Comparison of ENCODE assay signal across 27 cellular contexts in the genomic region with DNA sequence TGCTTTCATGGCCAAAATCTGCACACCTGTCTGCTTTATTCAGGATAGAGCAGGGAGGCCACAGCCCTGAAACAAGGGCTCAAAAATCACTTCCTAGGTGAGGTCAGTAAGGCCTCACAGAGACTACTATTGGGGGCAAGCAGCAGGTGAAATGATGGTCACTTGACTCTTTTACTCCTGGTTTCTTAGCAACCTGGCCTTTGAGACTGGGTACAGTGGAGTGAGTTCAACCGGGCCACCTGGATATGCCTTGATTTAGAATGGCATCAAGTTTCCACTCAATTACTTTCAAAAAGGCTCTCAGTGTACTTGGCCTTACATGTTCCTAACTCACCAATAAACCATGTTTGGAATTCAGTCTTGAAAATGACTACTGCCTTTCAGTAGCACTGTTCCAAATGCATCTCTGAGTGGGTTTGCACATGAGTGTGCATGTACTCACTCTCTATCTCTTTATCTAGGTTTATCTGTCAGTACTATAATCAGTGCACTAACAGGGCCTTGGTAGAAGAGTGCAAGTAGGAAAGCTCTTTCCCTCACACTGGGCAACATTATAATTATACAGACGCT.
DNase-seq lines count a peak whose midpoint lies in the region; ATAC-seq, FAIRE-seq and TF ChIP-seq lines count a peak whose summit lies in the region.
"Had no signal": no experiment of that assay in that cellular context is flagged by ENCODE, and none has a peak within 500 bp of the region (broad histone marks: within the 10 kb centered on the region; RNA-seq: fewer than 3 reads in every experiment).

No MANE protein-coding gene starts in this region.

- peak; percentile 9 for DNase-seq in DMS53 treated with DMSO at 0.1 percent for 48 hours (lab: John Stamatoyannopoulos, UW; ENCODE audit: unreplicated experiment)
- peak; percentile 32 for DNase-seq in HFFc6
- peak; percentile 45 for DNase-seq in NCI-H2196 (lab: John Stamatoyannopoulos, UW; ENCODE audit: unreplicated experiment)
- no peak for DNase-seq in endothelial cell of umbilical vein (ENCODE audit: low read depth, low spot score)
- DNase-seq in Ammon's horn (ENCODE audit: low spot score) = no peak
- no peak for DNase-seq in activated CD4-positive, alpha-beta T cell treated with anti-CD3 and anti-CD28 coated beads for 4 hours
- DNase-seq: activated CD4-positive, alpha-beta memory T cell treated with anti-CD3 and anti-CD28 coated beads, Interleukin-2, amount 10 ng/mL, durations not matched to agents 7 days and 5 days; activated CD4-positive, CD25-positive, alpha-beta regulatory T cell; activated effector memory CD4-positive, alpha-beta T cell treated with Interleukin-2 at 50 U/mL for 16 hours; CD4-positive, alpha-beta T cell; effector CD8-positive, alpha-beta T cell; left ventricle myocardium inferior; naive thymus-derived CD4-positive, alpha-beta T cell; NCI-H146; NCI-H446 treated with DMSO at 0.1 percent for 48 hours; nucleus accumbens had no signal

- no peak for TF ChIP-seq POLR2A in endothelial cell of umbilical vein (IDR thresholded peaks at IDR 0.05; ENCODE audit: low read depth, low read length)

- H3K4me1 ChIP-seq in endothelial cell of umbilical vein (ENCODE audit: control insufficient read depth, extremely low read depth, insufficient read depth, low read length) = no peaks in the 10 kb centered on the region
- H3K4me1 ChIP-seq: esophagus muscularis mucosa, left ventricle myocardium inferior had no signal

- no peaks in the 10 kb centered on the region for H4K20me1 ChIP-seq in endothelial cell of umbilical vein (replicated peaks; ENCODE audit: control insufficient read depth, extremely low read depth, insufficient read depth, low read length)

- no peaks in the 10 kb centered on the region for H3K27me3 Mint-ChIP-seq in HFFc6 (ENCODE audit: insufficient read depth)
- H3K27me3 Mint-ChIP-seq: activated CD4-positive, alpha-beta memory T cell treated with anti-CD3 and anti-CD28 coated beads, Interleukin-2, amount 10 ng/mL, durations not matched to agents 7 days and 5 days; brain; CD4-positive, alpha-beta T cell; naive thymus-derived CD4-positive, alpha-beta T cell; type B pancreatic cell had no signal

- no peak overlapping the region for H3K27ac ChIP-seq in endothelial cell of umbilical vein (ENCODE audit: insufficient read depth, low read depth, low read length)
- H3K27ac ChIP-seq: esophagus muscularis mucosa, hepatocyte, left ventricle myocardium inferior had no signal

- H2AFZ ChIP-seq in endothelial cell of umbilical vein (ENCODE audit: low read depth, low read length) = no peak overlapping the region
- H2AFZ ChIP-seq: hepatocyte had no signal

- no peaks in the 10 kb centered on the region for H3K36me3 ChIP-seq in endothelial cell of umbilical vein (ENCODE audit: control insufficient read depth in 2 of 2, extremely low read depth in 1 of 2, insufficient read depth in 2 of 2, low read length in 2 of 2)

- FAIRE-seq in endothelial cell of umbilical vein (lab: Jason Lieb, UNC) = peak; percentile 31
- FAIRE-seq: frontal cortex, GM19239, HepG2, RCC 7860 had no signal

- ATAC-seq in GM19467 (IDR thresholded peaks at IDR 0.05; ENCODE audit: unreplicated experiment) = no peak
- ATAC-seq in esophagus mucosa = no peak
- ATAC-seq: HCT116; HepG2; naive thymus-derived CD4-positive, alpha-beta T cell had no signal

- no peak for TF ChIP-seq CTCF in HFFc6 (IDR thresholded peaks at IDR 0.05)
- TF ChIP-seq CTCF in endothelial cell of umbilical vein (IDR thresholded peaks at IDR 0.05; ENCODE audit: extremely low read depth in 1 of 2, insufficient read depth in 1 of 2, low read depth in 1 of 2, low read length in 2 of 2) = no peak

- H3K27me3 ChIP-seq in endothelial cell of umbilical vein (ENCODE audit: control insufficient read depth in 2 of 2, insufficient read depth in 2 of 2, low read length in 2 of 2) = no peaks in the 10 kb centered on the region
- H3K27me3 ChIP-seq: esophagus muscularis mucosa, hepatocyte had no signal

- no peaks in the 10 kb centered on the region for H3K79me2 ChIP-seq in endothelial cell of umbilical vein (ENCODE audit: control insufficient read depth, insufficient read depth, low read length)
- H3K79me2 ChIP-seq: hepatocyte had no signal

- no peaks in the 10 kb centered on the region for H3K9me3 Mint-ChIP-seq in HFFc6
- H3K9me3 Mint-ChIP-seq: activated CD4-positive, alpha-beta memory T cell treated with anti-CD3 and anti-CD28 coated beads, Interleukin-2, amount 10 ng/mL, durations not matched to agents 7 days and 5 days; brain; CD4-positive, alpha-beta T cell; naive thymus-derived CD4-positive, alpha-beta T cell; type B pancreatic cell had no signal

- no TSS peak for BruUV-seq in endothelial cell of umbilical vein (replicated peaks; lab: Mats Ljungman, UMichigan)

- H3K27ac Mint-ChIP-seq in HFFc6 = no peak overlapping the region; the same call in 1 of the 2 replicates
- H3K27ac Mint-ChIP-seq: activated CD4-positive, alpha-beta memory T cell treated with anti-CD3 and anti-CD28 coated beads, Interleukin-2, amount 10 ng/mL, durations not matched to agents 7 days and 5 days; CD4-positive, alpha-beta T cell; naive thymus-derived CD4-positive, alpha-beta T cell; type B pancreatic cell had no signal

- CTCF ChIA-PET in endothelial cell of umbilical vein (lab: Charles Lee) = no interaction called here

- no peak overlapping the region for H3K4me3 ChIP-seq in endothelial cell of umbilical vein (replicated peaks in 1 of 3; ENCODE audit: insufficient read depth in 1 of 3, low read depth in 1 of 3, low read length in 3 of 3)
- H3K4me3 ChIP-seq: esophagus muscularis mucosa, hepatocyte, left ventricle myocardium inferior had no signal

- intact Hi-C loops in endothelial cell of umbilical vein (cut with micrococcal nuclease) = no loop called here

- dilution Hi-C loops in endothelial cell of umbilical vein (cut with MboI; ENCODE audit: extremely low pct_ligation_motif_present, low sequenced_read_pairs) = no loop called here

- no peak overlapping the region for H3K9ac ChIP-seq in endothelial cell of umbilical vein (replicated peaks; ENCODE audit: extremely low read depth, insufficient read depth, low read length)

- no peak overlapping the region for H3K4me2 ChIP-seq in endothelial cell of umbilical vein (ENCODE audit: insufficient read depth, low read length)
- H3K4me2 ChIP-seq: hepatocyte had no signal

- no peaks in the 10 kb centered on the region for H3K9me3 ChIP-seq in endothelial cell of umbilical vein (replicated peaks; ENCODE audit: control insufficient read depth, insufficient read depth, low read length)
- H3K9me3 ChIP-seq: esophagus muscularis mucosa, left ventricle myocardium inferior had no signal

- H3K9me1 ChIP-seq in endothelial cell of umbilical vein (replicated peaks; ENCODE audit: control insufficient read depth, extremely low read depth, insufficient read depth, low read length) = no peaks in the 10 kb centered on the region

- no peaks in the 10 kb centered on the region; the same call in 1 of the 2 replicates for H3K36me3 Mint-ChIP-seq in HFFc6 (ENCODE audit: low read depth)
- H3K36me3 Mint-ChIP-seq: brain; naive thymus-derived CD4-positive, alpha-beta T cell; type B pancreatic cell had no signal

- peaks cover 20% of the 10 kb centered on the region for H3K4me1 Mint-ChIP-seq in HFFc6 (ENCODE audit: low read depth)
- H3K4me1 Mint-ChIP-seq: activated CD4-positive, alpha-beta memory T cell treated with anti-CD3 and anti-CD28 coated beads, Interleukin-2, amount 10 ng/mL, durations not matched to agents 7 days and 5 days; brain; naive thymus-derived CD4-positive, alpha-beta T cell had no signal

- POLR2A ChIA-PET in endothelial cell of umbilical vein (lab: Charles Lee) = no interaction called here

- H3K4me3 Mint-ChIP-seq in HFFc6 = no peak overlapping the region
- H3K4me3 Mint-ChIP-seq: activated CD4-positive, alpha-beta memory T cell treated with anti-CD3 and anti-CD28 coated beads, Interleukin-2, amount 10 ng/mL, durations not matched to agents 7 days and 5 days; brain; CD4-positive, alpha-beta T cell; naive thymus-derived CD4-positive, alpha-beta T cell; type B pancreatic cell had no signal

TF ChIP-seq in endothelial cell of umbilical vein, 7 proteins besides CTCF, POLR2A, EP300 and RAD21:
- no peak for TF ChIP-seq GATA2 (IDR thresholded peaks at IDR 0.05; ENCODE audit: insufficient read depth, insufficient read length, low read depth, low read length)
- no peak for TF ChIP-seq EZH2 (IDR thresholded peaks at IDR 0.05; ENCODE audit: borderline replicate concordance, low read depth, low read length, severe bottlenecking)
- TF ChIP-seq JUN (IDR thresholded peaks at IDR 0.05; ENCODE audit: borderline replicate concordance, insufficient read depth, insufficient read length, low read depth) = no peak
- TF ChIP-seq, protein P1, sequence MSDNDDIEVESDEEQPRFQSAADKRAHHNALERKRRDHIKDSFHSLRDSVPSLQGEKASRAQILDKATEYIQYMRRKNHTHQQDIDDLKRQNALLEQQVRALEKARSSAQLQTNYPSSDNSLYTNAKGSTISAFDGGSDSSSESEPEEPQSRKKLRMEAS (IDR thresholded peaks at IDR 0.05; ENCODE audit: insufficient read depth, insufficient read length) = no peak
- no peak for TF ChIP-seq POLR2AphosphoS5 (IDR thresholded peaks at IDR 0.05; ENCODE audit: insufficient read depth, low read depth, low read length)
- no peak for TF ChIP-seq MYC (IDR thresholded peaks at IDR 0.05; ENCODE audit: low read depth, low read length)
- TF ChIP-seq FOS (IDR thresholded peaks at IDR 0.05; ENCODE audit: borderline replicate concordance, insufficient read depth, low read length) = no peak
TF ChIP-seq in endothelial cell of umbilical vein: peak in this region for 0.

Comparison
In these comparisons a context has a peak if more than half of its experiments do, and no peak if none do; other contexts are left out.
1. DNase-seq: peak in DMS53 treated with DMSO at 0.1 percent for 48 hours (single experiment), HFFc6 (single experiment) and NCI-H2196 (single experiment); none in endothelial cell of umbilical vein (single experiment), Ammon's horn (single experiment) and activated CD4-positive, alpha-beta T cell treated with anti-CD3 and anti-CD28 coated beads for 4 hours (0 of 2).